In the genomic region with DNA sequence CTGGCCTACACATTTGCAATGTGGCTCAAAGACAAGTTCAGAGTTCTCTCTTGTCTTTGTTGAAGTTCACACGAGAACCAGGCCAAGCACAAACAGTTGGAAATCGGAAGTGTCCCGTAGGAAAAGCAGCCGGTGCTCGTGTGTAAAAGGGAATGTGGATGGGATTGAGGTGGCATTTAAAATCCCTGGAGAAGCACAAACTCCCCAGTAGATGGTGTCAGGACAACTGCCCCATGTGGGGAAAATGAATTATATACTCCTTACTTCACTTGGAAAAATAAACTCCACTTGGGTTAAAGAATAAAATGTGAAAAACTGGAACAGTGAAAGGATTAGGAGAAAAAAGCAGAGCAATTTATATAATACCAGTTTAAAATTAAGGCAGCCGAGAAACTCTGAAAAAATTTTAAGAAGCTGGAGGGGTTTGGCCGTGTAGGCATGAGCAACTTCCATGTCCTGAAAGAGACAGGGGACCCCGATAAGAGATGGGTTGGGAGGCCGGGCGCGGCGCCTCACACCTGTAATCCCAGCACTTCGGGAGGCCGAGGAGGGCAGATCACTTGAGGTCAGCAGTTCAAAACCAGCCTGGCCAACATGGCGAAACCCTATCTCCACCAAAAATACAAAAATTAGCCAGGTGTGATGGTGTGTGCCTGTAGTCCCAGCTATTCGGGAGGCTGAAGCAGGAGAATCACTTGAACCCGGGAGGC, we compare ENCODE assay signal across 1 cellular context.
TF ChIP-seq lines count a peak whose summit lies in the region.

No MANE protein-coding gene starts in this region.

TF ChIP-seq in HepG2, 621 proteins besides CTCF, POLR2A, EP300 and RAD21:
- TF ChIP-seq BORCS8-MEF2B (CRISPR knock-in tag; IDR thresholded peaks at IDR 0.05) = no peak
- 0 out of 2 replicates have a peak, but pooled peaks have one; percentile 16 for TF ChIP-seq STAG1 (CRISPR knock-in tag; IDR thresholded peaks at IDR 0.05)
- TF ChIP-seq ZNF782 (CRISPR knock-in tag; IDR thresholded peaks at IDR 0.05; ENCODE audit: borderline replicate concordance) = no peak
